Comparison of ENCODE assay signal across 9 cellular contexts in the genomic region with DNA sequence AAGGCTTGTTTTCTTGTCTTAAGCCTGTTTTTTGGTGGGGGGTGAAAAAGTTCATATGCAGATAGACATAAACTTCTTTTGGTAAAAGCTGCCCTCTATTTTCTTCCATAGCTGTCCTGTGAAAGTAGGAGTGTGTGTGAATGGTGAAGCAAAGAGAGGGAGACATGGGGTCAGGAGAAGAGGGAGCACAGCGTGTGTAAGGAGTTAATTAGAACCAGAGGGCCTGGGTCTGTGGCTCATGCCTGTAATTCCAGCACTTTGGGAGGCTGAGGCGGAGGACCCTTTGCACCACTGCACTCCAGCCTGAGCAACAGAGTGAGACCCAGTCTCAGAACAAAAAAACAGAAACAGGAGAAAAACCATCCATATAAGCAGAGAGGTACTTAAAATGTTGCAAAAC. TPM values are rescaled to one million over a fixed set of nuclear protein-coding genes. Genes with fewer than 3 reads are reported as not detected.
DNase-seq lines count a peak whose midpoint lies in the region; ATAC-seq, FAIRE-seq and TF ChIP-seq lines count a peak whose summit lies in the region.
"Had no signal": no experiment of that assay in that cellular context is flagged by ENCODE, and none has a peak within 500 bp of the region (broad histone marks: within the 10 kb centered on the region; RNA-seq: fewer than 3 reads in every experiment).

No MANE protein-coding gene starts in this region.

- peak overlapping the region; percentile 82 for H3K9ac ChIP-seq in iPS-18a (ENCODE audit: low read length)

- ATAC-seq in activated CD8-positive, alpha-beta T cell treated with anti-CD3 and anti-CD28 coated beads for 36 hours, result no peak

- peaks cover 12% of the 10 kb centered on the region for H3K4me1 ChIP-seq in iPS-18a (ENCODE audit: control insufficient read depth, low read depth, low read length)
- H3K4me1 ChIP-seq in stomach, result peaks cover 11 to 26% (median 18%) of the 10 kb centered on the region in 4 donors

- TF ChIP-seq EP300 in stomach (IDR thresholded peaks at IDR 0.05), result no peak

- H3K4me3 ChIP-seq in iPS-18a (ENCODE audit: low read length) (peak overlapping the region; percentile 97), stomach (peak overlapping the region; percentile 39 to 59 (median 48))

- TF ChIP-seq POLR2A in stomach (IDR thresholded peaks at IDR 0.05), result no peak

- WGBS in stomach, 5 donors, result 34 to 44% (median 40%) methylated on average over 2 of the region's 2 CpGs

- H3K27ac ChIP-seq in iPS-18a (ENCODE audit: low read length), result no peak overlapping the region
- peak overlapping the region in 4 of 5 donors; percentile 93 to 99 (median 98) for H3K27ac ChIP-seq in stomach

- POLR2A ChIA-PET in activated CD8-positive, alpha-beta T cell treated with anti-CD3 and anti-CD28 coated beads for 36 hours (lab: Charles Lee), result interaction anchor here (1.0 to 7.5 kb wide), 8 partner anchors 9 to 621 kb away, joined by 3 to 403 read pairs (median 8); partner anchors contain the start of genes CCNL1 and SSR3

- no peaks in the 10 kb centered on the region for H3K27me3 Mint-ChIP-seq in activated CD8-positive, alpha-beta T cell treated with anti-CD3 and anti-CD28 coated beads for 36 hours

- peak overlapping the region; percentile 92 for H3K27ac Mint-ChIP-seq in activated CD8-positive, alpha-beta T cell treated with anti-CD3 and anti-CD28 coated beads for 36 hours

- CTCF ChIA-PET in activated CD8-positive, alpha-beta T cell treated with anti-CD3 and anti-CD28 coated beads for 36 hours (lab: Charles Lee), result interaction anchor here (1.0 to 3.2 kb wide), 8 partner anchors 13 to 64 kb away, joined by 3 to 47 read pairs (median 5); partner anchors contain the start of gene CCNL1

- peak overlapping the region; percentile 84 for H3K4me3 Mint-ChIP-seq in activated CD8-positive, alpha-beta T cell treated with anti-CD3 and anti-CD28 coated beads for 36 hours

- DNase-seq in DMS 273 (lab: John Stamatoyannopoulos, UW; ENCODE audit: unreplicated experiment) (peak; percentile 42), DMS 273 treated with DMSO at 0.1 percent for 48 hours (lab: John Stamatoyannopoulos, UW) (no peak), stomach (no peak), NCI-H2196 treated with DMSO at 0.1 percent for 48 hours (lab: John Stamatoyannopoulos, UW; ENCODE audit: unreplicated experiment) (no peak), frontal cortex (ENCODE audit: low spot score in 2 of 2) (no peak), NCI-H1417 treated with DMSO at 0.1 percent for 48 hours (lab: John Stamatoyannopoulos, UW) (no peak)
- no peak for DNase-seq in activated CD8-positive, alpha-beta T cell treated with anti-CD3 and anti-CD28 coated beads for 36 hours

- intact Hi-C loops in activated CD8-positive, alpha-beta T cell treated with anti-CD3 and anti-CD28 coated beads for 36 hours (cut with micrococcal nuclease), result loop anchor here (5.0 kb wide), 1 partner anchor 61 kb away; no protein-coding TSS in a partner anchor
- intact Hi-C loops in stomach (cut with DNase I; ENCODE audit: low total_unique reads), result no loop called here

- peaks cover 33% of the 10 kb centered on the region for H3K4me1 Mint-ChIP-seq in activated CD8-positive, alpha-beta T cell treated with anti-CD3 and anti-CD28 coated beads for 36 hours (ENCODE audit: low read depth)

- TF ChIP-seq CTCF in activated CD8-positive, alpha-beta T cell treated with anti-CD3 and anti-CD28 coated beads for 36 hours (IDR thresholded peaks at IDR 0.05), result no peak
- no peak for TF ChIP-seq CTCF in stomach (IDR thresholded peaks at IDR 0.05)

- peaks cover 9% of the 10 kb centered on the region for H3K9me3 ChIP-seq in iPS-18a (ENCODE audit: control insufficient read depth, low read depth, low read length)
- H3K9me3 ChIP-seq in stomach, result peaks cover 0 to 11% (median 4%) of the 10 kb centered on the region in 4 donors

- no peak for FAIRE-seq in frontal cortex (lab: Jason Lieb, UNC)
- FAIRE-seq: A204.1 had no signal

- H3K27me3 ChIP-seq in iPS-18a (ENCODE audit: control insufficient read depth, insufficient read depth, low read length) (no peaks in the 10 kb centered on the region), stomach (no peaks in the 10 kb centered on the region)

- peaks cover 8% of the 10 kb centered on the region for H3K9me3 Mint-ChIP-seq in activated CD8-positive, alpha-beta T cell treated with anti-CD3 and anti-CD28 coated beads for 36 hours

- peaks cover 2% of the 10 kb centered on the region for H3K36me3 ChIP-seq in iPS-18a (ENCODE audit: control insufficient read depth, low read depth, low read length)
- H3K36me3 ChIP-seq in stomach, result peaks cover 0 to 7% (median 0%) of the 10 kb centered on the region in 4 donors

- H3K36me3 Mint-ChIP-seq in activated CD8-positive, alpha-beta T cell treated with anti-CD3 and anti-CD28 coated beads for 36 hours (ENCODE audit: low read depth), result peaks cover 31% of the 10 kb centered on the region

RNA-seq across cellular contexts. Expression of gene CCNL1, which starts 16.2 kb away (rescaled TPM):
- total RNA-seq in activated CD8-positive, alpha-beta T cell treated with anti-CD3 and anti-CD28 coated beads for 36 hours, result 100 to 1,000 TPM; 180 to 191 TPM
- total RNA-seq in stomach (100 to 1,000 TPM in 4 of 5 donors, 10 to 100 TPM in 1; 63.1 to 484 (median 434) TPM), frontal cortex (64.4 TPM)
- 10 to 100 TPM; 14.0 to 74.3 (median 28.9) TPM for polyA plus RNA-seq in stomach
